ENCODE assay signal across 1 cellular context in the genomic region with DNA sequence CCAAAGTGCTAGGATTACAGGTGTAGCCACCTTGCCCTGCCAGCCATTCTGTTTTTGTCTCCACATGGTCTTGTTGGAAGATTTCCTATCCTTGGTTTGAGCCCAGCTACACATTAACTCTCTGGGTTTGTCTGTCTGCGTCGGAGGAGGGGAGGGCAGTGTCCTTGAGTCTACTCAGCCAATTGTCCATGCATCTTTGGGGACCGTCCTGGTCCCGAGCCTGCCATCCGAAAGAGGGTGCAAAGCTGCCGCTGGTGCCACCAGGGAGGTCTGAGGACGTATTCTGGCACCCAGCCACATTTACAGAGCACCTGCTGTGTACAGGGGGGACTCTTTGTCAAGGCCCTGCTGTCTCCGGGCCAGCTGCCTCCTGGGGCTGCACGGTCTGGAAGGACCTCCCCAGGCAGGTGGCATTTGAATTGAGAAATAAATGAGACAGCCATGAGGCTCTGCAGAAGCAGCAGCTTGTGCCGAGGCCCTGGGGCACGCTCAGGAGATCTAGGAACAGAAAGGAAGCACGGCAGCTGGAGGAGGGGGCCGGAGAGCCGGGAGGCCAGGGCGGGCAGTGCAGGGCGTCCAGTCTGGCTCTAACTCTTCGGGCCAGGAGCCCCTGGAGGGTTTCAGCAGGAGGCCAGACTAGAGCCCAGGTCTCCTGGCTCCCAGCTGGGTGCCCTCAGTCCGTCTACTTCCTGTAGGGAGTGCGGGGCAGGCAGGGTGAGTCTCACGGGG.
TF ChIP-seq lines count a peak whose summit lies in the region.

No MANE protein-coding gene starts in this region.

TF ChIP-seq in HepG2, 621 proteins besides CTCF, POLR2A, EP300 and RAD21 (continued from another document and continues in another):
- TF ChIP-seq ARID4A (CRISPR knock-in tag; IDR thresholded peaks at IDR 0.05; ENCODE audit: borderline replicate concordance) (no peak; the same call in 1 of the 2 replicates), TRIM22 (IDR thresholded peaks at IDR 0.05) (no peak), MTA3 (CRISPR knock-in tag; IDR thresholded peaks at IDR 0.05) (no peak), HMGA1 (CRISPR knock-in tag; conservative IDR thresholded peaks at IDR 0.05) (no peak), MBNL3 (CRISPR knock-in tag; conservative IDR thresholded peaks at IDR 0.05) (no peak), ZNF24 (IDR thresholded peaks at IDR 0.05) (no peak), ZNF674 (CRISPR knock-in tag; IDR thresholded peaks at IDR 0.05; ENCODE audit: low read depth) (no peak), IKZF4 (CRISPR knock-in tag; IDR thresholded peaks at IDR 0.05; ENCODE audit: borderline replicate concordance, low read depth, not compliant biosample characterization) (no peak), PTBP1 (IDR thresholded peaks at IDR 0.05; ENCODE audit: low read depth, low read length, poor library complexity, severe bottlenecking) (no peak), ZNF510 (CRISPR knock-in tag; IDR thresholded peaks at IDR 0.05; ENCODE audit: low read depth) (no peak), ZNF569 (CRISPR knock-in tag; IDR thresholded peaks at IDR 0.05; ENCODE audit: borderline replicate concordance) (no peak), SRF (IDR thresholded peaks at IDR 0.05; ENCODE audit: low read depth, low read length) (no peak), ZFAT (CRISPR knock-in tag; conservative IDR thresholded peaks at IDR 0.05) (no peak), NFE2L1 (CRISPR knock-in tag; IDR thresholded peaks at IDR 0.05; ENCODE audit: borderline replicate concordance) (no peak), NCOA2 (CRISPR knock-in tag; IDR thresholded peaks at IDR 0.05) (no peak), ZNF839 (CRISPR knock-in tag; IDR thresholded peaks at IDR 0.05; ENCODE audit: borderline replicate concordance) (0 out of 2 replicates have a peak, but pooled peaks have one; percentile 49), SAFB2 (CRISPR knock-in tag; IDR thresholded peaks at IDR 0.05; ENCODE audit: borderline replicate concordance, low read depth) (no peak), ZNF12 (CRISPR knock-in tag; IDR thresholded peaks at IDR 0.05) (no peak), ZNF766 (CRISPR knock-in tag; IDR thresholded peaks at IDR 0.05; ENCODE audit: borderline replicate concordance) (no peak), ZNF782 (CRISPR knock-in tag; IDR thresholded peaks at IDR 0.05; ENCODE audit: borderline replicate concordance) (no peak), TOPORS (CRISPR knock-in tag; IDR thresholded peaks at IDR 0.05) (no peak), ZNF354B (CRISPR knock-in tag; IDR thresholded peaks at IDR 0.05) (no peak), AHDC1 (CRISPR knock-in tag; IDR thresholded peaks at IDR 0.05; ENCODE audit: borderline replicate concordance) (no peak), ZNF577 (CRISPR knock-in tag; IDR thresholded peaks at IDR 0.05; ENCODE audit: borderline replicate concordance, low read depth) (no peak), NPAS2 (CRISPR knock-in tag; IDR thresholded peaks at IDR 0.05; ENCODE audit: borderline replicate concordance) (0 out of 2 replicates have a peak, but pooled peaks have one; percentile 83), ZFP90 (CRISPR knock-in tag; IDR thresholded peaks at IDR 0.05; ENCODE audit: borderline replicate concordance) (no peak), NAIF1 (CRISPR knock-in tag; IDR thresholded peaks at IDR 0.05; ENCODE audit: borderline replicate concordance) (no peak), ASH2L (IDR thresholded peaks at IDR 0.05; ENCODE audit: insufficient read length, low read depth, low read length) (no peak), ZNF615 (CRISPR knock-in tag; IDR thresholded peaks at IDR 0.05; ENCODE audit: borderline replicate concordance) (no peak), NFIB (CRISPR knock-in tag; IDR thresholded peaks at IDR 0.05; ENCODE audit: borderline replicate concordance) (no peak), HDAC6 (IDR thresholded peaks at IDR 0.05; ENCODE audit: low read depth, low read length) (no peak), HNRNPK (IDR thresholded peaks at IDR 0.05; ENCODE audit: low read depth, low read length, poor library complexity, severe bottlenecking) (no peak)
- TF ChIP-seq, protein P1, sequence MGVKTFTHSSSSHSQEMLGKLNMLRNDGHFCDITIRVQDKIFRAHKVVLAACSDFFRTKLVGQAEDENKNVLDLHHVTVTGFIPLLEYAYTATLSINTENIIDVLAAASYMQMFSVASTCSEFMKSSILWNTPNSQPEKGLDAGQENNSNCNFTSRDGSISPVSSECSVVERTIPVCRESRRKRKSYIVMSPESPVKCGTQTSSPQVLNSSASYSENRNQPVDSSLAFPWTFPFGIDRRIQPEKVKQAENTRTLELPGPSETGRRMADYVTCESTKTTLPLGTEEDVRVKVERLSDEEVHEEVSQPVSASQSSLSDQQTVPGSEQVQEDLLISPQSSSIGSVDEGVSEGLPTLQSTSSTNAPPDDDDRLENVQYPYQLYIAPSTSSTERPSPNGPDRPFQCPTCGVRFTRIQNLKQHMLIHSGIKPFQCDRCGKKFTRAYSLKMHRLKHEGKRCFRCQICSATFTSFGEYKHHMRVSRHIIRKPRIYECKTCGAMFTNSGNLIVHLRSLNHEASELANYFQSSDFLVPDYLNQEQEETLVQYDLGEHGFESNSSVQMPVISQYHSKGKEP (CRISPR knock-in tag; IDR thresholded peaks at IDR 0.05) = no peak; the same call in 1 of the 2 replicates
- TF ChIP-seq, protein P2, sequence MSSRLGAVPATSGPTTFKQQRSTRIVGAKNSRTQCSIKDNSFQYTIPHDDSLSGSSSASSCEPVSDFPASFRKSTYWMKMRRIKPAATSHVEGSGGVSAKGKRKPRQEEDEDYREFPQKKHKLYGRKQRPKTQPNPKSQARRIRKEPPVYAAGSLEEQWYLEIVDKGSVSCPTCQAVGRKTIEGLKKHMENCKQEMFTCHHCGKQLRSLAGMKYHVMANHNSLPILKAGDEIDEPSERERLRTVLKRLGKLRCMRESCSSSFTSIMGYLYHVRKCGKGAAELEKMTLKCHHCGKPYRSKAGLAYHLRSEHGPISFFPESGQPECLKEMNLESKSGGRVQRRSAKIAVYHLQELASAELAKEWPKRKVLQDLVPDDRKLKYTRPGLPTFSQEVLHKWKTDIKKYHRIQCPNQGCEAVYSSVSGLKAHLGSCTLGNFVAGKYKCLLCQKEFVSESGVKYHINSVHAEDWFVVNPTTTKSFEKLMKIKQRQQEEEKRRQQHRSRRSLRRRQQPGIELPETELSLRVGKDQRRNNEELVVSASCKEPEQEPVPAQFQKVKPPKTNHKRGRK (CRISPR knock-in tag; IDR thresholded peaks at IDR 0.05) = no peak
- TF ChIP-seq, protein P3, sequence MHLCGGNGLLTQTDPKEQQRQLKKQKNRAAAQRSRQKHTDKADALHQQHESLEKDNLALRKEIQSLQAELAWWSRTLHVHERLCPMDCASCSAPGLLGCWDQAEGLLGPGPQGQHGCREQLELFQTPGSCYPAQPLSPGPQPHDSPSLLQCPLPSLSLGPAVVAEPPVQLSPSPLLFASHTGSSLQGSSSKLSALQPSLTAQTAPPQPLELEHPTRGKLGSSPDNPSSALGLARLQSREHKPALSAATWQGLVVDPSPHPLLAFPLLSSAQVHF (CRISPR knock-in tag; IDR thresholded peaks at IDR 0.05) = no peak
- TF ChIP-seq, protein P4, sequence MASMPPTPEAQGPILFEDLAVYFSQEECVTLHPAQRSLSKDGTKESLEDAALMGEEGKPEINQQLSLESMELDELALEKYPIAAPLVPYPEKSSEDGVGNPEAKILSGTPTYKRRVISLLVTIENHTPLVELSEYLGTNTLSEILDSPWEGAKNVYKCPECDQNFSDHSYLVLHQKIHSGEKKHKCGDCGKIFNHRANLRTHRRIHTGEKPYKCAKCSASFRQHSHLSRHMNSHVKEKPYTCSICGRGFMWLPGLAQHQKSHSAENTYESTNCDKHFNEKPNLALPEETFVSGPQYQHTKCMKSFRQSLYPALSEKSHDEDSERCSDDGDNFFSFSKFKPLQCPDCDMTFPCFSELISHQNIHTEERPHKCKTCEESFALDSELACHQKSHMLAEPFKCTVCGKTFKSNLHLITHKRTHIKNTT (CRISPR knock-in tag; IDR thresholded peaks at IDR 0.05) = no peak
